ENCODE assay signal across 9 cellular contexts in genomic region chr13:26022538-26023292, GRCh38. TPM values are rescaled to one million over a fixed set of nuclear protein-coding genes. Genes with fewer than 3 reads are reported as not detected.
A peak's percentile ranks its signal among the peaks of the same experiment; 100 is the strongest.
DNase-seq lines count a peak whose midpoint lies in the region; ATAC-seq and TF ChIP-seq lines count a peak whose summit lies in the region.
"Had no signal": no experiment of that assay in that cellular context is flagged by ENCODE, and none has a peak within 500 bp of the region (broad histone marks: within the 10 kb centered on the region; RNA-seq: fewer than 3 reads in every experiment).

No MANE protein-coding gene starts in this region.

- intact Hi-C loops in heart left ventricle (cut with DNase I): no loop called here
- intact Hi-C loops in activated CD8-positive, alpha-beta T cell treated with anti-CD3 and anti-CD28 coated beads for 36 hours (cut with micrococcal nuclease): no loop called here

- H3K4me3 Mint-ChIP-seq in HFFc6: no peak overlapping the region
- H3K4me3 Mint-ChIP-seq in activated CD8-positive, alpha-beta T cell treated with anti-CD3 and anti-CD28 coated beads for 36 hours: no peak overlapping the region

- no peaks in the 10 kb centered on the region for H3K36me3 Mint-ChIP-seq in HFFc6 (ENCODE audit: low read depth)
- peaks cover 24% of the 10 kb centered on the region for H3K36me3 Mint-ChIP-seq in activated CD8-positive, alpha-beta T cell treated with anti-CD3 and anti-CD28 coated beads for 36 hours (ENCODE audit: low read depth)

- POLR2A ChIA-PET in activated CD8-positive, alpha-beta T cell treated with anti-CD3 and anti-CD28 coated beads for 36 hours (lab: Charles Lee): no interaction called here

- WGBS in heart left ventricle, 4 donors: 45 to 60% (median 55%) methylated on average over 8 to 13 of the region's 13 CpGs

- no peaks in the 10 kb centered on the region for H3K36me3 ChIP-seq in SJCRH30
- H3K36me3 ChIP-seq in heart left ventricle: no peaks in the 10 kb centered on the region

- no peak overlapping the region for H3K4me3 ChIP-seq in SJCRH30
- H3K4me3 ChIP-seq in heart left ventricle: no peak overlapping the region
- H3K4me3 ChIP-seq: dorsolateral prefrontal cortex had no signal

- H3K27ac Mint-ChIP-seq in HFFc6: peak overlapping the region; percentile 37; the same call in 1 of the 2 replicates
- no peak overlapping the region for H3K27ac Mint-ChIP-seq in activated CD8-positive, alpha-beta T cell treated with anti-CD3 and anti-CD28 coated beads for 36 hours

- peaks cover 52% of the 10 kb centered on the region for H3K4me1 Mint-ChIP-seq in HFFc6 (ENCODE audit: low read depth)
- peaks cover 6% of the 10 kb centered on the region for H3K4me1 Mint-ChIP-seq in activated CD8-positive, alpha-beta T cell treated with anti-CD3 and anti-CD28 coated beads for 36 hours (ENCODE audit: low read depth)

- H3K4me1 ChIP-seq in SJCRH30 (peaks cover 70% of the 10 kb centered on the region), heart left ventricle (peaks cover 0 to 30% (median 11%) of the 10 kb centered on the region in 12 donors)

- TF ChIP-seq POLR2A in heart left ventricle (IDR thresholded peaks at IDR 0.05): no peak

- H3K27me3 ChIP-seq in SJCRH30 (no peaks in the 10 kb centered on the region), heart left ventricle (peaks cover 0 to 15% (median 4%) of the 10 kb centered on the region in 9 donors)
- H3K27me3 ChIP-seq: dorsolateral prefrontal cortex had no signal

- H3K9me3 ChIP-seq in SJCRH30 (replicated peaks) (no peaks in the 10 kb centered on the region), heart left ventricle (no peaks in the 10 kb centered on the region)

- H3K9me3 Mint-ChIP-seq in HFFc6: peaks cover 4% of the 10 kb centered on the region; the same call in 1 of the 2 replicates
- peaks cover 4% of the 10 kb centered on the region for H3K9me3 Mint-ChIP-seq in activated CD8-positive, alpha-beta T cell treated with anti-CD3 and anti-CD28 coated beads for 36 hours

- ATAC-seq in heart left ventricle (peak; percentile 84 to 96 (median 94)), GM21723 (IDR thresholded peaks at IDR 0.05; ENCODE audit: unreplicated experiment) (no peak)
- no peak for ATAC-seq in activated CD8-positive, alpha-beta T cell treated with anti-CD3 and anti-CD28 coated beads for 36 hours

- CTCF ChIA-PET in activated CD8-positive, alpha-beta T cell treated with anti-CD3 and anti-CD28 coated beads for 36 hours (lab: Charles Lee): no interaction called here

- H3K27ac ChIP-seq in SJCRH30 (peak overlapping the region; percentile 76), heart left ventricle (peak overlapping the region in 3 of 12 donors; percentile 42 to 55 (median 45))
- H3K27ac ChIP-seq: dorsolateral prefrontal cortex had no signal

- no peaks in the 10 kb centered on the region; the same call in 1 of the 2 replicates for H3K27me3 Mint-ChIP-seq in HFFc6 (ENCODE audit: insufficient read depth)
- no peaks in the 10 kb centered on the region for H3K27me3 Mint-ChIP-seq in activated CD8-positive, alpha-beta T cell treated with anti-CD3 and anti-CD28 coated beads for 36 hours

- DNase-seq in HFFc6: peak; percentile 84
- peak; percentile 94 to 95 for DNase-seq in SJCRH30
- DNase-seq in heart left ventricle: peak; percentile 63 to 89 (median 82)
- DNase-seq in stromal cell of bone marrow (ENCODE audit: low read depth): peak; percentile 62
- DNase-seq in cortex of kidney (lab: John Stamatoyannopoulos, UW): no peak
- no peak for DNase-seq in putamen (ENCODE audit: low spot score)
- no peak for DNase-seq in activated CD8-positive, alpha-beta T cell treated with anti-CD3 and anti-CD28 coated beads for 36 hours

- TF ChIP-seq CTCF in HFFc6 (IDR thresholded peaks at IDR 0.05) (no peak), heart left ventricle (IDR thresholded peaks at IDR 0.05) (no peak)
- TF ChIP-seq CTCF in activated CD8-positive, alpha-beta T cell treated with anti-CD3 and anti-CD28 coated beads for 36 hours (IDR thresholded peaks at IDR 0.05): no peak

RNA-seq across cellular contexts. Expression of gene SHISA2, which starts 29.1 kb away (rescaled TPM):
- not detected for total RNA-seq in HFFc6 (2021; fragmentation: NEBNext Ultra II Directional; extraction: Animal tissue kit (Norgen Biotek cat#: 25700))
- 43.1 and 48.7 TPM in 2 replicates for total RNA-seq in SJCRH30 (2014; rRNA removed; shearing (Covaris generic))
- under 1 TPM in 8 of 9 donors, not detected in 1; 0.09 to 0.72 (median 0.12) TPM for total RNA-seq in heart left ventricle
- under 1 TPM; 0.08 to 0.11 TPM for polyA plus RNA-seq in heart left ventricle
- total RNA-seq in activated CD8-positive, alpha-beta T cell treated with anti-CD3 and anti-CD28 coated beads for 36 hours: under 1 TPM in 1 of 2 experiments, not detected in 1; 0.13 TPM

Comparison
In these comparisons a context has a peak if more than half of its experiments do, and no peak if none do; other contexts are left out.
1. DNase-seq: peak in HFFc6 (single experiment), SJCRH30 (2 of 2), heart left ventricle (5 of 5) and stromal cell of bone marrow (single experiment); none in cortex of kidney (single experiment), putamen (single experiment) and activated CD8-positive, alpha-beta T cell treated with anti-CD3 and anti-CD28 coated beads for 36 hours (single experiment).
2. ATAC-seq: peak in heart left ventricle (4 of 4); none in activated CD8-positive, alpha-beta T cell treated with anti-CD3 and anti-CD28 coated beads for 36 hours (single experiment) and GM21723 (single experiment).
3. RNA of gene SHISA2, which starts 29.1 kb away (total RNA-seq): 43.1 to 48.7 TPM in SJCRH30; 0.13 TPM in activated CD8-positive, alpha-beta T cell treated with anti-CD3 and anti-CD28 coated beads for 36 hours, 0.09 to 0.72 TPM in heart left ventricle and not detected in HFFc6; every median in the first group is over 10 times any median in the second.